ENCODE assay signal across 15 cellular contexts in genomic region chr4:1717129-1718094, GRCh38. TPM values are rescaled to one million over a fixed set of nuclear protein-coding genes. Genes with fewer than 3 reads are reported as not detected.
DNase-seq lines count a peak whose midpoint lies in the region; ATAC-seq and TF ChIP-seq lines count a peak whose summit lies in the region.
"Had no signal": no experiment of that assay in that cellular context is flagged by ENCODE, and none has a peak within 500 bp of the region (broad histone marks: within the 10 kb centered on the region; RNA-seq: fewer than 3 reads in every experiment).

No MANE protein-coding gene starts in this region.

- H3K27me3 Mint-ChIP-seq in chondrocyte (ENCODE audit: low read depth): no peaks in the 10 kb centered on the region
- no peaks in the 10 kb centered on the region for H3K27me3 Mint-ChIP-seq in stimulated activated naive B cell treated with anti-CD40 and anti-IgM and Interleukin-4, amounts not matched to agents 10 μg/mL and 1 μg/mL and 100 μg/mL, for 72 hours
- H3K27me3 Mint-ChIP-seq: activated CD8-positive, alpha-beta memory T cell treated with anti-CD3 and anti-CD28 coated beads, Interleukin-2, amount 10 ng/mL, durations not matched to agents 7 days and 5 days; T-cell had no signal

- peaks cover 34% of the 10 kb centered on the region for H3K4me1 Mint-ChIP-seq in chondrocyte (ENCODE audit: low read depth)
- H3K4me1 Mint-ChIP-seq in stimulated activated naive B cell treated with anti-CD40 and anti-IgM and Interleukin-4, amounts not matched to agents 10 μg/mL and 1 μg/mL and 100 μg/mL, for 72 hours: peaks cover 46 to 76% of the 10 kb centered on the region in 2 donors

- no peak for TF ChIP-seq CTCF in chondrocyte (IDR thresholded peaks at IDR 0.05)

- intact Hi-C loops in posterior vena cava (cut with DNase I): no loop called here

- H3K36me3 Mint-ChIP-seq in chondrocyte (ENCODE audit: low read depth): peaks cover 2% of the 10 kb centered on the region
- peaks cover 14 to 47% of the 10 kb centered on the region in 2 donors for H3K36me3 Mint-ChIP-seq in stimulated activated naive B cell treated with anti-CD40 and anti-IgM and Interleukin-4, amounts not matched to agents 10 μg/mL and 1 μg/mL and 100 μg/mL, for 72 hours
- H3K36me3 Mint-ChIP-seq: T-cell had no signal

- peak; percentile 59 for DNase-seq in activated CD8-positive, alpha-beta memory T cell treated with anti-CD3 and anti-CD28 coated beads for 24 hours
- DNase-seq in activated CD8-positive, alpha-beta memory T cell treated with anti-CD3 and anti-CD28 coated beads, Interleukin-2, amount 50 U/mL, for 48 hours: no peak
- DNase-seq in NCI-H1417 treated with DMSO at 0.1 percent for 48 hours (lab: John Stamatoyannopoulos, UW): peak; percentile 2
- DNase-seq in chondrocyte (ENCODE audit: low spot score): peak; percentile 90
- no peak for DNase-seq in stimulated activated naive B cell treated with anti-CD40 and anti-IgM and Interleukin-4, amounts not matched to agents 10 μg/mL and 1 μg/mL and 100 μg/mL, for 72 hours
- DNase-seq in posterior vena cava (ENCODE audit: low spot score): no peak
- DNase-seq in pons (ENCODE audit: low spot score): no peak
- DNase-seq: activated CD4-positive, CD25-positive, alpha-beta regulatory T cell; activated CD8-positive, alpha-beta memory T cell treated with anti-CD3 and anti-CD28 coated beads, Interleukin-2, amount 10 ng/mL, durations not matched to agents 7 days and 5 days; activated naive CD4-positive, alpha-beta T cell treated with Interleukin-2 at 50 U/mL for 16 hours; Calu3; T-cell had no signal

- no peak overlapping the region for H3K27ac Mint-ChIP-seq in chondrocyte (ENCODE audit: unreplicated experiment)
- H3K27ac Mint-ChIP-seq in stimulated activated naive B cell treated with anti-CD40 and anti-IgM and Interleukin-4, amounts not matched to agents 10 μg/mL and 1 μg/mL and 100 μg/mL, for 72 hours: peak overlapping the region; percentile 69
- H3K27ac Mint-ChIP-seq: T-cell had no signal

- no peaks in the 10 kb centered on the region for H3K9me3 Mint-ChIP-seq in chondrocyte (ENCODE audit: low read depth)
- no peaks in the 10 kb centered on the region for H3K9me3 Mint-ChIP-seq in stimulated activated naive B cell treated with anti-CD40 and anti-IgM and Interleukin-4, amounts not matched to agents 10 μg/mL and 1 μg/mL and 100 μg/mL, for 72 hours
- H3K9me3 Mint-ChIP-seq: brain, T-cell had no signal

- no peak for ATAC-seq in stimulated activated naive B cell treated with anti-CD40 and anti-IgM and Interleukin-4, amounts not matched to agents 10 μg/mL and 1 μg/mL and 100 μg/mL, for 72 hours (replicated peaks)
- ATAC-seq in HG02884 (IDR thresholded peaks at IDR 0.05; ENCODE audit: unreplicated experiment): no peak
- ATAC-seq: A549; activated CD8-positive, alpha-beta memory T cell treated with anti-CD3 and anti-CD28 coated beads, Interleukin-2, amount 10 ng/mL, durations not matched to agents 7 days and 5 days; T-cell had no signal

- H3K4me3 Mint-ChIP-seq in chondrocyte (ENCODE audit: unreplicated experiment): no peak overlapping the region
- H3K4me3 Mint-ChIP-seq in stimulated activated naive B cell treated with anti-CD40 and anti-IgM and Interleukin-4, amounts not matched to agents 10 μg/mL and 1 μg/mL and 100 μg/mL, for 72 hours: no peak overlapping the region
- H3K4me3 Mint-ChIP-seq: activated CD8-positive, alpha-beta memory T cell treated with anti-CD3 and anti-CD28 coated beads, Interleukin-2, amount 10 ng/mL, durations not matched to agents 7 days and 5 days had no signal

RNA-seq across cellular contexts. Expression of gene TMEM129, which starts 3.7 kb away (rescaled TPM):
- total RNA-seq in chondrocyte: 37.0 to 56.2 TPM (median 43.0 TPM) in 3 replicates
- 10 to 100 TPM; 25.1 to 28.1 TPM for total RNA-seq in posterior vena cava

RNA-seq across cellular contexts. Expression of gene TACC3, which starts 3.9 kb away (rescaled TPM):
- total RNA-seq in chondrocyte (15.9 to 20.9 TPM (median 19.3 TPM) in 3 replicates), posterior vena cava (1 to 10 TPM; 5.2 to 9.3 TPM)

RNA-seq across cellular contexts. Expression of gene SLBP, which starts 5.3 kb away (rescaled TPM):
- total RNA-seq in chondrocyte: 47.0 to 48.7 TPM (median 47.5 TPM) in 3 replicates
- 10 to 100 TPM; 25.6 to 27.9 TPM for total RNA-seq in posterior vena cava

RNA-seq across cellular contexts. Expression of gene FAM53A, which starts 33.3 kb away (rescaled TPM):
- total RNA-seq in chondrocyte (6.9 to 8.0 TPM (median 7.3 TPM) in 3 replicates), posterior vena cava (1 to 10 TPM; 1.5 to 1.7 TPM)

Comparison
In these comparisons a context has a peak if more than half of its experiments do, and no peak if none do; other contexts are left out.
1. DNase-seq: peak in activated CD8-positive, alpha-beta memory T cell treated with anti-CD3 and anti-CD28 coated beads for 24 hours (single experiment), NCI-H1417 treated with DMSO at 0.1 percent for 48 hours (single experiment) and chondrocyte (single experiment); none in activated CD8-positive, alpha-beta memory T cell treated with anti-CD3 and anti-CD28 coated beads, Interleukin-2, amount 50 U/mL, for 48 hours (single experiment), stimulated activated naive B cell treated with anti-CD40 and anti-IgM and Interleukin-4, amounts not matched to agents 10 μg/mL and 1 μg/mL and 100 μg/mL, for 72 hours (single experiment), posterior vena cava (single experiment) and pons (single experiment).